Comparison of ENCODE assay signal across 31 cellular contexts in the genomic region with DNA sequence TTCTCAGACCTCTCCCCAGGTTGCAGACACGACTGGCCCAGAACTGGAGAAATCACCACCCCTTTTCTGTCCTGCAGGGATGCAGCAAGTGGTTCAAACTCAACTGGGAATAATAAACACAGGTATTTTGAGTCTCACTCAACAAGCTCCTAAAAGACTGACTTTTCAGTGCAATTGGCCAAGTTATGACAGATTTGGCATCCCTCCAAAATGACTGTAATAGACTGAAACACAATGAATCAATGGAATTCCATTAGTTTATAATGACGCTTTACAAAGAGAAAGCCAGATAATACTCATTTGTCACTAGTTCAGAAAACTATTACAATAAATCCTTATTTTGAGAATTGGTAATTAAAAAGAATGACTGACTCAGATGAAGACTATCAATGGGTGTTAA. TPM values are rescaled to one million over a fixed set of nuclear protein-coding genes. Genes with fewer than 3 reads are reported as not detected.
A peak's percentile ranks its signal among the peaks of the same experiment; 100 is the strongest.
DNase-seq lines count a peak whose midpoint lies in the region; ATAC-seq, FAIRE-seq and TF ChIP-seq lines count a peak whose summit lies in the region.
"Had no signal": no experiment of that assay in that cellular context is flagged by ENCODE, and none has a peak within 500 bp of the region (broad histone marks: within the 10 kb centered on the region; RNA-seq: fewer than 3 reads in every experiment).

No MANE protein-coding gene starts in this region.

- H3K9ac ChIP-seq in K562 (ENCODE audit: insufficient read depth in 1 of 2, low read depth in 2 of 2, low read length in 2 of 2): no peak overlapping the region
- no peak overlapping the region for H3K9ac ChIP-seq in neural progenitor cell

- H3K9me1 ChIP-seq in K562 (ENCODE audit: control insufficient read depth, insufficient read depth, low read length): no peaks in the 10 kb centered on the region

- WGBS in K562 (ENCODE audit: insufficient coverage, low coverage, missing lambda C conversion rate): 83% methylated on average over 2 of the region's 2 CpGs

- H3K4me3 ChIP-seq in K562: no peak overlapping the region
- no peak overlapping the region for H3K4me3 ChIP-seq in neural progenitor cell
- H3K4me3 ChIP-seq: body of pancreas, colonic mucosa, heart left ventricle, SK-N-MC had no signal

- H3K9me3 ChIP-seq in K562 (replicated peaks; ENCODE audit: control insufficient read depth, insufficient read depth, low read depth, low read length): no peaks in the 10 kb centered on the region
- no peaks in the 10 kb centered on the region for H3K9me3 ChIP-seq in neural progenitor cell (ENCODE audit: low read depth)
- H3K9me3 ChIP-seq: BE2C, body of pancreas, colonic mucosa, heart left ventricle had no signal

- no peaks in the 10 kb centered on the region for H3K27me3 Mint-ChIP-seq in neural progenitor cell (ENCODE audit: insufficient read depth, low read depth)
- no peaks in the 10 kb centered on the region for H3K27me3 Mint-ChIP-seq in activated CD8-positive, alpha-beta memory T cell treated with anti-CD3 and anti-CD28 coated beads, Interleukin-2, amount 10 ng/mL, durations not matched to agents 7 days and 5 days
- H3K27me3 Mint-ChIP-seq in chondrocyte (ENCODE audit: low read depth): no peaks in the 10 kb centered on the region
- H3K27me3 Mint-ChIP-seq: activated CD4-positive, alpha-beta T cell treated with anti-CD3 and anti-CD28 coated beads for 36 hours; activated naive CD8-positive, alpha-beta T cell treated with anti-CD3 and anti-CD28 coated beads, Interleukin-2, amount 10 ng/mL, durations not matched to agents 7 days and 5 days; memory B cell; stimulated activated naive B cell treated with anti-CD40 and anti-IgM and Interleukin-4, amounts not matched to agents 10 μg/mL and 1 μg/mL and 100 μg/mL, for 72 hours had no signal

- H3K36me3 Mint-ChIP-seq in neural progenitor cell (peaks cover 9% of the 10 kb centered on the region), chondrocyte (ENCODE audit: low read depth) (peaks cover 7% of the 10 kb centered on the region)
- H3K36me3 Mint-ChIP-seq in activated CD8-positive, alpha-beta memory T cell treated with anti-CD3 and anti-CD28 coated beads, Interleukin-2, amount 10 ng/mL, durations not matched to agents 7 days and 5 days: peaks cover 2% of the 10 kb centered on the region

- H3K4me2 ChIP-seq in K562 (ENCODE audit: insufficient read depth, low read length) (no peak overlapping the region), neural progenitor cell (peak overlapping the region; percentile 11)

- H2AFZ ChIP-seq in K562 (ENCODE audit: low read depth, low read length) (no peak overlapping the region), neural progenitor cell (replicated peaks) (no peak overlapping the region)

- intact Hi-C loops in K562 (cut with micrococcal nuclease): no loop called here

- in situ Hi-C loops in K562 (cut with MboI): no loop called here

- H3K27ac Mint-ChIP-seq in neural progenitor cell (no peak overlapping the region), chondrocyte (ENCODE audit: unreplicated experiment) (no peak overlapping the region)
- no peak overlapping the region for H3K27ac Mint-ChIP-seq in activated CD8-positive, alpha-beta memory T cell treated with anti-CD3 and anti-CD28 coated beads, Interleukin-2, amount 10 ng/mL, durations not matched to agents 7 days and 5 days
- H3K27ac Mint-ChIP-seq: activated CD4-positive, alpha-beta T cell treated with anti-CD3 and anti-CD28 coated beads for 36 hours; activated naive CD8-positive, alpha-beta T cell treated with anti-CD3 and anti-CD28 coated beads, Interleukin-2, amount 10 ng/mL, durations not matched to agents 7 days and 5 days; memory B cell; stimulated activated naive B cell treated with anti-CD40 and anti-IgM and Interleukin-4, amounts not matched to agents 10 μg/mL and 1 μg/mL and 100 μg/mL, for 72 hours had no signal

- no peak for TF ChIP-seq POLR2A in K562 (conservative IDR thresholded peaks at IDR 0.05)

- H3K9me3 Mint-ChIP-seq in neural progenitor cell (no peaks in the 10 kb centered on the region), chondrocyte (ENCODE audit: low read depth) (no peaks in the 10 kb centered on the region)
- no peaks in the 10 kb centered on the region for H3K9me3 Mint-ChIP-seq in activated CD8-positive, alpha-beta memory T cell treated with anti-CD3 and anti-CD28 coated beads, Interleukin-2, amount 10 ng/mL, durations not matched to agents 7 days and 5 days (ENCODE audit: low read depth)
- H3K9me3 Mint-ChIP-seq: activated naive CD8-positive, alpha-beta T cell treated with anti-CD3 and anti-CD28 coated beads, Interleukin-2, amount 10 ng/mL, durations not matched to agents 7 days and 5 days; memory B cell; neural crest cell; stimulated activated naive B cell treated with anti-CD40 and anti-IgM and Interleukin-4, amounts not matched to agents 10 μg/mL and 1 μg/mL and 100 μg/mL, for 72 hours had no signal

- H3K36me3 ChIP-seq in K562 (ENCODE audit: control insufficient read depth, insufficient read depth, low read length): no peaks in the 10 kb centered on the region
- no peaks in the 10 kb centered on the region for H3K36me3 ChIP-seq in neural progenitor cell
- H3K36me3 ChIP-seq: BE2C, colonic mucosa had no signal

- H4K20me1 ChIP-seq in K562 (replicated peaks; ENCODE audit: control insufficient read depth, insufficient read depth, low read length): no peaks in the 10 kb centered on the region
- H4K20me1 ChIP-seq in neural progenitor cell (ENCODE audit: low read depth): no peaks in the 10 kb centered on the region

- ATAC-seq in K562 (no peak), GM21528 (IDR thresholded peaks at IDR 0.05; ENCODE audit: low FRiP score, unreplicated experiment) (no peak)
- ATAC-seq in activated CD8-positive, alpha-beta memory T cell treated with anti-CD3 and anti-CD28 coated beads, Interleukin-2, amount 10 ng/mL, durations not matched to agents 7 days and 5 days: no peak
- ATAC-seq: activated CD4-positive, alpha-beta T cell treated with anti-CD3 and anti-CD28 coated beads for 36 hours; body of pancreas; heart left ventricle; left cardiac atrium; sciatic nerve had no signal

- FAIRE-seq in K562 (lab: Jason Lieb, UNC): no peak
- FAIRE-seq in GM19239 (lab: Jason Lieb, UNC): no peak
- FAIRE-seq: G401.6 had no signal

- no peak overlapping the region for H3K27ac ChIP-seq in K562 (ENCODE audit: extremely low read depth, low read depth, low read length)
- H3K27ac ChIP-seq in neural progenitor cell: no peak overlapping the region
- H3K27ac ChIP-seq: body of pancreas, colonic mucosa, heart left ventricle, SK-N-MC had no signal

- peaks cover 0 to 10% of the 10 kb centered on the region in 2 experiments; a peak in 2 of 5 replicates for H3K4me1 ChIP-seq in K562 (replicated peaks in 1 of 2; ENCODE audit: control insufficient read depth in 2 of 2, insufficient read depth in 2 of 2, low read length in 2 of 2)
- H3K4me1 ChIP-seq in neural progenitor cell: peaks cover 8% of the 10 kb centered on the region
- H3K4me1 ChIP-seq: BE2C, colonic mucosa, heart left ventricle had no signal

- H3K4me1 Mint-ChIP-seq in neural progenitor cell (no peaks in the 10 kb centered on the region), chondrocyte (ENCODE audit: low read depth) (no peaks in the 10 kb centered on the region)
- no peaks in the 10 kb centered on the region for H3K4me1 Mint-ChIP-seq in activated CD8-positive, alpha-beta memory T cell treated with anti-CD3 and anti-CD28 coated beads, Interleukin-2, amount 10 ng/mL, durations not matched to agents 7 days and 5 days
- H3K4me1 Mint-ChIP-seq: neural crest cell had no signal

- POLR2A ChIA-PET in K562 (lab: Yijun Ruan, JAX): no interaction called here

- peaks cover 10% of the 10 kb centered on the region for H3F3A ChIP-seq in neural progenitor cell (ENCODE audit: low read depth)

- no TSS peak for BruUV-seq in K562 (replicated peaks; lab: Mats Ljungman, UMichigan)

- no peak for TF ChIP-seq EP300 in K562 (IDR thresholded peaks at IDR 0.05; ENCODE audit: low read length)

- H3K27me3 ChIP-seq in K562 (ENCODE audit: control insufficient read depth in 2 of 2, insufficient read depth in 2 of 2, low read length in 2 of 2): no peaks in the 10 kb centered on the region
- no peaks in the 10 kb centered on the region for H3K27me3 ChIP-seq in neural progenitor cell
- H3K27me3 ChIP-seq: BE2C, body of pancreas, colonic mucosa, heart left ventricle had no signal

- TF ChIP-seq RAD21 in K562 (CRISPR knock-in tag; conservative IDR thresholded peaks at IDR 0.05 in 1 of 2, IDR thresholded peaks at IDR 0.05 in 1 of 2): no peak

- CTCF ChIA-PET in K562 (lab: Yijun Ruan, JAX; ENCODE audit: low intra/inter-chr PET ratio): no interaction called here
- CTCF ChIA-PET in activated CD8-positive, alpha-beta memory T cell treated with anti-CD3 and anti-CD28 coated beads, Interleukin-2, amount 10 ng/mL, durations not matched to agents 7 days and 5 days (lab: Charles Lee): interaction anchor here (0.6 to 0.9 kb wide), 2 partner anchors 19 to 111 kb away, joined by 3 read pairs; no protein-coding TSS in a partner anchor

- H3K4me3 Mint-ChIP-seq in neural progenitor cell (no peak overlapping the region), chondrocyte (ENCODE audit: unreplicated experiment) (no peak overlapping the region)
- H3K4me3 Mint-ChIP-seq in activated CD8-positive, alpha-beta memory T cell treated with anti-CD3 and anti-CD28 coated beads, Interleukin-2, amount 10 ng/mL, durations not matched to agents 7 days and 5 days: no peak overlapping the region
- H3K4me3 Mint-ChIP-seq: activated CD4-positive, alpha-beta T cell treated with anti-CD3 and anti-CD28 coated beads for 36 hours; activated naive CD8-positive, alpha-beta T cell treated with anti-CD3 and anti-CD28 coated beads, Interleukin-2, amount 10 ng/mL, durations not matched to agents 7 days and 5 days; memory B cell; neural crest cell; stimulated activated naive B cell treated with anti-CD40 and anti-IgM and Interleukin-4, amounts not matched to agents 10 μg/mL and 1 μg/mL and 100 μg/mL, for 72 hours had no signal

- no peaks in the 10 kb centered on the region for H3K79me2 ChIP-seq in K562 (ENCODE audit: control insufficient read depth, insufficient read depth, low read length)
- no peaks in the 10 kb centered on the region for H3K79me2 ChIP-seq in neural progenitor cell (ENCODE audit: low read depth)

- TF ChIP-seq CTCF in K562 (IDR thresholded peaks at IDR 0.05 in 2 of 3, conservative IDR thresholded peaks at IDR 0.05 in 1 of 3; ENCODE audit: insufficient read depth in 2 of 3, low read depth in 1 of 3, low read length in 3 of 3): no peak
- no peak for TF ChIP-seq CTCF in neural progenitor cell (IDR thresholded peaks at IDR 0.05)
- no peak for TF ChIP-seq CTCF in chondrocyte (IDR thresholded peaks at IDR 0.05)

- DNase-seq in LHCN-M2 (ENCODE audit: low read depth): peak; percentile 19
- DNase-seq in K562 (ENCODE audit: extremely low read depth in 1 of 4, low spot score in 3 of 4): no peak
- DNase-seq in fibroblast of peridontal ligament (ENCODE audit: extremely low read depth): peak; percentile 33
- no peak for DNase-seq in neural progenitor cell (ENCODE audit: low spot score)
- DNase-seq in activated CD8-positive, alpha-beta memory T cell treated with anti-CD3 and anti-CD28 coated beads, Interleukin-2, amount 10 ng/mL, durations not matched to agents 7 days and 5 days: no peak
- no peak for DNase-seq in GM19239 (ENCODE audit: insufficient read length, low spot score)
- DNase-seq in chondrocyte (ENCODE audit: low spot score): no peak
- DNase-seq: ACHN; activated CD4-positive, alpha-beta T cell treated with anti-CD3 and anti-CD28 coated beads for 36 hours; activated effector memory CD4-positive, alpha-beta T cell treated with anti-CD3 and anti-CD28 coated beads, Interleukin-2, amount 50 U/mL, for 16 hours; activated naive CD8-positive, alpha-beta T cell treated with anti-CD3 and anti-CD28 coated beads, Interleukin-2, amount 10 ng/mL, durations not matched to agents 7 days and 5 days; activated T-cell treated with anti-CD3 and anti-CD28 coated beads, Interleukin-2, amount 50 U/mL, for 1 hour; BE2C; body of pancreas; colonic mucosa; heart left ventricle; left cardiac atrium; MV-4-11; NCI-H1436 treated with DMSO at 0.1 percent for 48 hours; OCI-M1; stimulated activated CD4-positive, alpha-beta T cell treated with anti-CD3 and anti-CD28 coated beads, Interleukin-15, amount 100 ng/mL, for 24 hours; stimulated activated naive B cell treated with anti-CD40 and anti-IgM and Interleukin-4, amounts not matched to agents 10 μg/mL and 1 μg/mL and 100 μg/mL, for 72 hours had no signal

RNA-seq across cellular contexts. Expression of gene MIPEP, which starts 38.1 kb away (rescaled TPM):
- total RNA-seq in LHCN-M2 (2014; rRNA removed) (33.9 and 39.7 TPM in 2 replicates), K562 (2014; rRNA removed) (12.9 and 15.3 TPM in 2 replicates), K562 (2014; rRNA removed; fragmentation: Illumina TruSeq; extraction: Trizol) (14.2 and 14.7 TPM in 2 replicates), K562 (2015; rRNA removed; fragmentation: Illumina TruSeq; extraction: Trizol) (13.1 and 13.3 TPM in 2 replicates), K562 (2021) (15.2 and 17.4 TPM in 2 replicates), neural progenitor cell (ENCODE audit: low replicate concordance) (19.5 and 22.8 TPM in 2 replicates), chondrocyte (13.9 to 20.2 TPM (median 14.4 TPM) in 3 replicates)
- polyA plus RNA-seq in LHCN-M2 (2012): 31.7 TPM
- total RNA-seq in K562 (2011; cell fraction: chromatin; rRNA removed; ENCODE audit: low replicate concordance): 9.8 and 11.3 TPM in 2 replicates
- 12.8 and 12.9 TPM in 2 replicates for total RNA-seq in K562 (2011; cell fraction: nucleolus; rRNA removed)
- 9.3 and 10.2 TPM in 2 replicates for total RNA-seq in K562 (2011; cell fraction: nucleoplasm; rRNA removed)
- polyA plus RNA-seq in K562 (2011; rRNA removed) (15.5 and 19.3 TPM in 2 replicates), K562 (2014; fragmentation: Illumina TruSeq; extraction: Trizol) (11.2 and 11.7 TPM in 2 replicates), K562 (2014; fragmentation: Nextera tagmentation; extraction: Ambion mirVana) (1 to 10 TPM; 1.7 to 5.6 TPM), K562 (2014; rRNA removed) (10.4 and 16.0 TPM in 2 replicates)
- polyA plus RNA-seq in K562 (2011; cell fraction: cytosol; rRNA removed): 9.8 and 11.4 TPM in 2 replicates
- polyA plus RNA-seq in K562 (2011; cell fraction: nucleus; rRNA removed): 10.6 and 11.3 TPM in 2 replicates
- 10.8 and 21.2 TPM in 2 replicates for polyA plus RNA-seq in K562 (2012)
- polyA minus RNA-seq in K562 (2011; rRNA and poly(A)+ RNA removed): 18.9 and 21.8 TPM in 2 replicates
- polyA minus RNA-seq in K562 (2011; cell fraction: cytosol; rRNA and poly(A)+ RNA removed): 4.3 and 7.6 TPM in 2 replicates
- 12.8 and 12.9 TPM in 2 replicates for polyA minus RNA-seq in K562 (2011; cell fraction: nucleus; rRNA and poly(A)+ RNA removed)
- total RNA-seq in activated CD8-positive, alpha-beta memory T cell treated with anti-CD3 and anti-CD28 coated beads, Interleukin-2, amount 10 ng/mL, durations not matched to agents 7 days and 5 days: 10 to 100 TPM; 10.5 to 11.4 TPM

RNA-seq across cellular contexts. Expression of gene C1QTNF9B, which starts 46.2 kb away (rescaled TPM):
- total RNA-seq in LHCN-M2 (2014; rRNA removed): not detected in 2 replicates
- polyA plus RNA-seq in LHCN-M2 (2012): not detected
- total RNA-seq in K562 (2011; cell fraction: chromatin; rRNA removed; ENCODE audit: low replicate concordance): 0.62 and 0.90 TPM in 2 replicates
- 0.39 TPM in 1 of 2 replicates, not detected in the other for total RNA-seq in K562 (2011; cell fraction: nucleolus; rRNA removed)
- 0.44 TPM in 1 of 2 replicates, not detected in the other for total RNA-seq in K562 (2011; cell fraction: nucleoplasm; rRNA removed)
- total RNA-seq in K562 (2014; rRNA removed): 0.32 TPM in 1 of 2 replicates, not detected in the other
- 0.19 and 0.22 TPM in 2 replicates for total RNA-seq in K562 (2014; rRNA removed; fragmentation: Illumina TruSeq; extraction: Trizol)
- total RNA-seq in K562 (2015; rRNA removed; fragmentation: Illumina TruSeq; extraction: Trizol): not detected in 2 replicates
- 0.25 and 0.38 TPM in 2 replicates for total RNA-seq in K562 (2021)
- polyA plus RNA-seq in K562 (2011; rRNA removed): not detected in 2 replicates
- not detected in 2 replicates for polyA plus RNA-seq in K562 (2011; cell fraction: cytosol; rRNA removed)
- 0.16 TPM in 1 of 2 replicates, not detected in the other for polyA plus RNA-seq in K562 (2011; cell fraction: nucleus; rRNA removed)
- 0.52 and 2.0 TPM in 2 replicates for polyA plus RNA-seq in K562 (2012)
- 0.50 and 0.55 TPM in 2 replicates for polyA plus RNA-seq in K562 (2014; fragmentation: Illumina TruSeq; extraction: Trizol)
- under 1 TPM in 1 of 2 experiments, not detected in 1; 0.14 TPM for polyA plus RNA-seq in K562 (2014; fragmentation: Nextera tagmentation; extraction: Ambion mirVana)
- polyA plus RNA-seq in K562 (2014; rRNA removed): 0.42 and 0.94 TPM in 2 replicates
- 0.30 TPM in 1 of 2 replicates, not detected in the other for polyA minus RNA-seq in K562 (2011; rRNA and poly(A)+ RNA removed)
- polyA minus RNA-seq in K562 (2011; cell fraction: cytosol; rRNA and poly(A)+ RNA removed): not detected in 2 replicates
- polyA minus RNA-seq in K562 (2011; cell fraction: nucleus; rRNA and poly(A)+ RNA removed): not detected in 2 replicates
- total RNA-seq in neural progenitor cell (ENCODE audit: low replicate concordance): not detected in 2 replicates
- not detected for total RNA-seq in activated CD8-positive, alpha-beta memory T cell treated with anti-CD3 and anti-CD28 coated beads, Interleukin-2, amount 10 ng/mL, durations not matched to agents 7 days and 5 days
- not detected in 3 replicates for total RNA-seq in chondrocyte
- total RNA-seq: activated CD4-positive, alpha-beta T cell treated with anti-CD3 and anti-CD28 coated beads for 36 hours; activated naive CD8-positive, alpha-beta T cell treated with anti-CD3 and anti-CD28 coated beads, Interleukin-2, amount 10 ng/mL, durations not matched to agents 7 days and 5 days; body of pancreas; NCI-H460; neural crest cell; T-helper 2 cell treated with Interferon-gamma antibody and Interleukin-4, amounts not matched to agents 100 ng/mL and 5 ng/mL, for 36 hours; temporal lobe had no signal

Comparison
In these comparisons a context has a peak if more than half of its experiments do, and no peak if none do; other contexts are left out.
1. DNase-seq: peak in LHCN-M2 (single experiment) and fibroblast of peridontal ligament (single experiment); none in K562 (0 of 4), neural progenitor cell (single experiment), activated CD8-positive, alpha-beta memory T cell treated with anti-CD3 and anti-CD28 coated beads, Interleukin-2, amount 10 ng/mL, durations not matched to agents 7 days and 5 days (single experiment), GM19239 (single experiment) and chondrocyte (single experiment).